2 cellular contexts compared by ENCODE assay signal in the genomic region with DNA sequence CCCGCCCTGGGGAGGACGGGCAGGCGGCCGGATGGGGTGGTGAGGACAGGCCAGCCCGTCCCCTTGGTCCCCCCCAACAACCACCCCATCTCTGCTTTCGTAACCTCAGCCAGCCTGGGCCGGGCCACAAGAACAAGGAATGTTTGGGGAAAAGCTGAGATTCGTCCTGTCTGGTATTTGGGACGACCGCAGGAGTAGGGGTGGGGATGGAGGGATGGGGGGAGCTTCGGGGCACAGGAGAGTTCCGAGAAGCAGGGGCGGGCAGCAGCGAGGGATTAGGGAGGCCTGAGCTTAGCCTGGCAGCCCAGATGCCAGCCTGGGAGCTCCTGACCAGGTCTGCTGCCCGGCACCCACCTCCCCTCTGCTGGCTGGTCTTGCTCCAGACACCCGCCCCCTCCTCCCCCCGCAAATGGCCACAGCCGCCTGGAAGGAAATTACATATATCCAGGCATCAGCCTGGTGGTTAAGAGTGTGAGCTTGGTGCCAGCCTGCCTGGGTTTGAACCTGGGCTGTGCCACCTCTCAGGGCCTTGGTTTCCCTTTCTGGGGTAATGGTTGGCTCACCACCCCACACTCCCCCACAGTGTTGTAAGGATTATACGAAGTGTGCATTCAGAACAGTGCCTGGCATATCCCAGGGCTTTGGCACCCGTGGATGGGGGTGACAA.
A peak's percentile ranks its signal among the peaks of the same experiment; 100 is the strongest.
TF ChIP-seq lines count a peak whose summit lies in the region.

A gene with protein sequence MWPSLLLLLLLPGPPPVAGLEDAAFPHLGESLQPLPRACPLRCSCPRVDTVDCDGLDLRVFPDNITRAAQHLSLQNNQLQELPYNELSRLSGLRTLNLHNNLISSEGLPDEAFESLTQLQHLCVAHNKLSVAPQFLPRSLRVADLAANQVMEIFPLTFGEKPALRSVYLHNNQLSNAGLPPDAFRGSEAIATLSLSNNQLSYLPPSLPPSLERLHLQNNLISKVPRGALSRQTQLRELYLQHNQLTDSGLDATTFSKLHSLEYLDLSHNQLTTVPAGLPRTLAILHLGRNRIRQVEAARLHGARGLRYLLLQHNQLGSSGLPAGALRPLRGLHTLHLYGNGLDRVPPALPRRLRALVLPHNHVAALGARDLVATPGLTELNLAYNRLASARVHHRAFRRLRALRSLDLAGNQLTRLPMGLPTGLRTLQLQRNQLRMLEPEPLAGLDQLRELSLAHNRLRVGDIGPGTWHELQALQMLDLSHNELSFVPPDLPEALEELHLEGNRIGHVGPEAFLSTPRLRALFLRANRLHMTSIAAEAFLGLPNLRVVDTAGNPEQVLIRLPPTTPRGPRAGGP (minus strand): TSS at position 57 of the 667 bp plus-strand sequence. CDS start 236 bp downstream, outside the sequence.

TF ChIP-seq in IMR-90, 13 proteins besides CTCF, POLR2A, EP300 and RAD21:
- TF ChIP-seq BHLHE40 (IDR thresholded peaks at IDR 0.05; ENCODE audit: low read depth, low read length) (no peak), SMC3 (IDR thresholded peaks at IDR 0.05; ENCODE audit: low read depth, low read length) (no peak), ELK1 (IDR thresholded peaks at IDR 0.05; ENCODE audit: borderline replicate concordance, low read depth, low read length) (no peak), MAZ (IDR thresholded peaks at IDR 0.05; ENCODE audit: borderline replicate concordance, low read depth, low read length) (peak; percentile 52; the same call in 1 of the 2 replicates), RCOR1 (IDR thresholded peaks at IDR 0.05; ENCODE audit: insufficient replicate concordance, low read length) (no peak), CHD1 (IDR thresholded peaks at IDR 0.05; ENCODE audit: low read depth, low read length) (no peak), MXI1 (IDR thresholded peaks at IDR 0.05; ENCODE audit: borderline replicate concordance, low read depth, low read length) (no peak), CEBPB (IDR thresholded peaks at IDR 0.05; ENCODE audit: low read depth, low read length) (peak; percentile 61), RFX5 (IDR thresholded peaks at IDR 0.05; ENCODE audit: low read depth, low read length) (no peak), NFE2L2 (IDR thresholded peaks at IDR 0.05; ENCODE audit: low read depth, low read length) (no peak), MAFK (IDR thresholded peaks at IDR 0.05; ENCODE audit: low read depth, low read length) (no peak), FOS (IDR thresholded peaks at IDR 0.05; ENCODE audit: low read depth, low read length) (no peak)
- TF ChIP-seq, protein P1, sequence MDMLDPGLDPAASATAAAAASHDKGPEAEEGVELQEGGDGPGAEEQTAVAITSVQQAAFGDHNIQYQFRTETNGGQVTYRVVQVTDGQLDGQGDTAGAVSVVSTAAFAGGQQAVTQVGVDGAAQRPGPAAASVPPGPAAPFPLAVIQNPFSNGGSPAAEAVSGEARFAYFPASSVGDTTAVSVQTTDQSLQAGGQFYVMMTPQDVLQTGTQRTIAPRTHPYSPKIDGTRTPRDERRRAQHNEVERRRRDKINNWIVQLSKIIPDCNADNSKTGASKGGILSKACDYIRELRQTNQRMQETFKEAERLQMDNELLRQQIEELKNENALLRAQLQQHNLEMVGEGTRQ (IDR thresholded peaks at IDR 0.05; ENCODE audit: low read depth, low read length), result no peak

TF ChIP-seq in endothelial cell of umbilical vein, 7 proteins besides CTCF, POLR2A, EP300 and RAD21:
- TF ChIP-seq FOS (IDR thresholded peaks at IDR 0.05; ENCODE audit: borderline replicate concordance, insufficient read depth, low read length) (no peak), EZH2 (IDR thresholded peaks at IDR 0.05; ENCODE audit: borderline replicate concordance, low read depth, low read length, severe bottlenecking) (peak; percentile 53)
